24 cellular contexts compared by ENCODE assay signal in the genomic region with DNA sequence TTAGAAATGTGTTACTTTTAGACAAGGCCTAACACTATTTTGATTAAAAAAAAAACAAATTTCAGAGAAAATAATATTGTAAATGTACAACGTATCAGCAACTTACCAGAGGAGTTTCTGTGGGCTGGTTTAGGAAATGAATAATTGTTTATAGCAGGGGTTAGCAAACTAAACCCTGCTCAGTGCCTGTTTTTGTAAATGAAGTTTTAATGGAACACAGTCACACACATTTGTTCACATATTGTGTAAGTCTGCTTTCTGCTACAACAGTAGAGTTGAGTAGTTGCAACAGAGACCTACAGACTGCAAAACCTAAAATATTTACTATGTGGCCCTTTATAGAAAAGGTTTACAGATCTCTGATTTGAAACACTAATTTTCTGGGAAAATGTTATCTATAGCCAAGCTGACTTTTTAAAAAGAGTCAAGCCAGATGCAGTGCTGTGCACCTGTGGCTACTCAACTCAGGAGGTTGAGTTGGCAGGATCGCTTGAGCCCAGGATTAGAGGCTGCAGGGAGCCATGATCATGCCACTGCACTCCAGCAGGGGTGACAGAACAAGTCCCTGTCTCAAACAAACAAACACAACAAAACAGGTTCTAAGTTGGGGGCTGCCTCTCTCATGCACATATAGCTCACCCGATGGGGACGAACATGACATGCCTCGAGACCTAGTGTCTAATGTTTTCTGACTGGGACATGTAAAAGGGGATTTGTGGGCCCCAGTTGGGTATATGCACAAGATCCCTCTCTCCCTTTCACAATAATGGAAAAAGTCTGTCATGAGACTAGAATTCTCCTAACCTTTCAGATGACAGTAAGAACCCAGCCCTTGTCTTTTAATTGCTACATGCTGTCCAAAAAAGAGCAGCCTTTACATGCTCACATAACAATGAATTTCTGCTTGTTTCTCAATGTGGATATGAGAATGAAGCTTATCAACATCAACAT.
DNase-seq lines count a peak whose midpoint lies in the region; ATAC-seq, FAIRE-seq and TF ChIP-seq lines count a peak whose summit lies in the region.
"Had no signal": no experiment of that assay in that cellular context is flagged by ENCODE, and none has a peak within 500 bp of the region (broad histone marks: within the 10 kb centered on the region; RNA-seq: fewer than 3 reads in every experiment).

No MANE protein-coding gene starts in this region.

- CTCF ChIA-PET in activated CD8-positive, alpha-beta T cell treated with anti-CD3 and anti-CD28 coated beads for 36 hours (lab: Charles Lee): interaction anchor here (1.0 to 1.6 kb wide), 3 partner anchors 16 to 89 kb away, joined by 3 to 5 read pairs (median 3); no protein-coding TSS in a partner anchor
- CTCF ChIA-PET in activated CD8-positive, alpha-beta T cell treated with anti-CD3 and anti-CD28 coated beads, Interleukin-2, amount 10 ng/mL, durations not matched to agents 7 days and 5 days (lab: Charles Lee): interaction anchor here (1.1 to 1.6 kb wide), 2 partner anchors 9 to 20 kb away, joined by 3 read pairs; no protein-coding TSS in a partner anchor
- CTCF ChIA-PET in K562 (lab: Yijun Ruan, JAX; ENCODE audit: low intra/inter-chr PET ratio): no interaction called here

- BruUV-seq in K562 (replicated peaks; lab: Mats Ljungman, UMichigan): no TSS peak

- in situ Hi-C loops in K562 (cut with MboI): no loop called here

- no peak overlapping the region for H3K27ac Mint-ChIP-seq in activated CD8-positive, alpha-beta T cell treated with anti-CD3 and anti-CD28 coated beads for 36 hours
- no peak overlapping the region for H3K27ac Mint-ChIP-seq in activated CD8-positive, alpha-beta T cell treated with anti-CD3 and anti-CD28 coated beads, Interleukin-2, amount 10 ng/mL, durations not matched to agents 7 days and 5 days
- H3K27ac Mint-ChIP-seq: IgD-negative memory B cell, mesothelial cell of epicardium, naive B cell had no signal

- POLR2A ChIA-PET in activated CD8-positive, alpha-beta T cell treated with anti-CD3 and anti-CD28 coated beads for 36 hours (lab: Charles Lee): no interaction called here
- POLR2A ChIA-PET in activated CD8-positive, alpha-beta T cell treated with anti-CD3 and anti-CD28 coated beads, Interleukin-2, amount 10 ng/mL, durations not matched to agents 7 days and 5 days (lab: Charles Lee): no interaction called here
- POLR2A ChIA-PET in K562 (lab: Yijun Ruan, JAX): no interaction called here

- H3K4me2 ChIP-seq in Loucy (ENCODE audit: low read depth, low read length, poor library complexity, severe bottlenecking) (peak overlapping the region; percentile 38), K562 (ENCODE audit: insufficient read depth, low read length) (no peak overlapping the region; the same call in 1 of the 2 replicates), smooth muscle cell (peak overlapping the region; percentile 49)

- ATAC-seq in activated CD8-positive, alpha-beta T cell treated with anti-CD3 and anti-CD28 coated beads for 36 hours: peak; percentile 32
- no peak for ATAC-seq in activated CD8-positive, alpha-beta T cell treated with anti-CD3 and anti-CD28 coated beads, Interleukin-2, amount 10 ng/mL, durations not matched to agents 7 days and 5 days
- ATAC-seq in K562 (peak; percentile 69), esophagus mucosa (no peak), HG03280 (IDR thresholded peaks at IDR 0.05; ENCODE audit: unreplicated experiment) (no peak)
- ATAC-seq: effector memory CD8-positive, alpha-beta T cell had no signal

- no peaks in the 10 kb centered on the region for H3K27me3 Mint-ChIP-seq in activated CD8-positive, alpha-beta T cell treated with anti-CD3 and anti-CD28 coated beads for 36 hours
- no peaks in the 10 kb centered on the region for H3K27me3 Mint-ChIP-seq in activated CD8-positive, alpha-beta T cell treated with anti-CD3 and anti-CD28 coated beads, Interleukin-2, amount 10 ng/mL, durations not matched to agents 7 days and 5 days (ENCODE audit: low read depth)
- H3K27me3 Mint-ChIP-seq: effector memory CD8-positive, alpha-beta T cell; naive B cell had no signal

- H3K4me3 ChIP-seq in Loucy (ENCODE audit: low read length, poor library complexity, severe bottlenecking) (no peak overlapping the region), K562 (no peak overlapping the region), smooth muscle cell (no peak overlapping the region)
- H3K4me3 ChIP-seq: ascending aorta, left ventricle myocardium inferior, tibial nerve had no signal

- peaks cover 6% of the 10 kb centered on the region for H3K9me3 Mint-ChIP-seq in activated CD8-positive, alpha-beta T cell treated with anti-CD3 and anti-CD28 coated beads for 36 hours
- peaks cover 9% of the 10 kb centered on the region for H3K9me3 Mint-ChIP-seq in activated CD8-positive, alpha-beta T cell treated with anti-CD3 and anti-CD28 coated beads, Interleukin-2, amount 10 ng/mL, durations not matched to agents 7 days and 5 days (ENCODE audit: insufficient read depth)
- H3K9me3 Mint-ChIP-seq: effector memory CD8-positive, alpha-beta T cell had no signal

- H3K79me2 ChIP-seq in Loucy (ENCODE audit: insufficient read depth, low read length) (peaks cover 70% of the 10 kb centered on the region), K562 (ENCODE audit: control insufficient read depth, insufficient read depth, low read length) (peaks cover 4% of the 10 kb centered on the region; the same call in 1 of the 3 replicates), smooth muscle cell (ENCODE audit: low read depth) (peaks cover 22% of the 10 kb centered on the region)

- H4K20me1 ChIP-seq in Loucy (ENCODE audit: insufficient read depth, low read length, poor library complexity, severe bottlenecking) (no peaks in the 10 kb centered on the region), K562 (replicated peaks; ENCODE audit: control insufficient read depth, insufficient read depth, low read length) (no peaks in the 10 kb centered on the region), smooth muscle cell (ENCODE audit: low read depth) (no peaks in the 10 kb centered on the region)

- H3K4me1 ChIP-seq in Loucy (ENCODE audit: insufficient read depth, low read length, poor library complexity, severe bottlenecking): peaks cover 31% of the 10 kb centered on the region
- peaks cover 0 to 10% of the 10 kb centered on the region in 2 experiments; a peak in 3 of 5 replicates for H3K4me1 ChIP-seq in K562 (replicated peaks in 1 of 2; ENCODE audit: control insufficient read depth in 2 of 2, insufficient read depth in 2 of 2, low read length in 2 of 2)
- no peaks in the 10 kb centered on the region for H3K4me1 ChIP-seq in smooth muscle cell (ENCODE audit: low read depth)

- H3K4me1 Mint-ChIP-seq in activated CD8-positive, alpha-beta T cell treated with anti-CD3 and anti-CD28 coated beads for 36 hours (ENCODE audit: low read depth): peaks cover 64% of the 10 kb centered on the region
- peaks cover 38% of the 10 kb centered on the region for H3K4me1 Mint-ChIP-seq in activated CD8-positive, alpha-beta T cell treated with anti-CD3 and anti-CD28 coated beads, Interleukin-2, amount 10 ng/mL, durations not matched to agents 7 days and 5 days (ENCODE audit: low read depth)
- H3K4me1 Mint-ChIP-seq: naive B cell had no signal

- 62% methylated on average over 5 of the region's 5 CpGs for WGBS in K562 (ENCODE audit: insufficient coverage, low coverage, missing lambda C conversion rate)
- 49% methylated on average over 5 of the region's 5 CpGs for WGBS in smooth muscle cell (ENCODE audit: low lambda C conversion rate)

- no peaks in the 10 kb centered on the region for H3K9me3 ChIP-seq in Loucy (ENCODE audit: insufficient read depth, low read depth, low read length)
- H3K9me3 ChIP-seq in K562 (replicated peaks; ENCODE audit: control insufficient read depth, insufficient read depth, low read depth, low read length): no peaks in the 10 kb centered on the region
- no peaks in the 10 kb centered on the region for H3K9me3 ChIP-seq in smooth muscle cell (replicated peaks; ENCODE audit: low read depth)
- H3K9me3 ChIP-seq: ascending aorta had no signal

- H3F3A ChIP-seq in Loucy (ENCODE audit: low read depth) (no peaks in the 10 kb centered on the region), smooth muscle cell (ENCODE audit: low read depth) (peaks cover 7% of the 10 kb centered on the region)

- no peak overlapping the region for H3K4me3 Mint-ChIP-seq in activated CD8-positive, alpha-beta T cell treated with anti-CD3 and anti-CD28 coated beads for 36 hours
- no peak overlapping the region for H3K4me3 Mint-ChIP-seq in activated CD8-positive, alpha-beta T cell treated with anti-CD3 and anti-CD28 coated beads, Interleukin-2, amount 10 ng/mL, durations not matched to agents 7 days and 5 days
- H3K4me3 Mint-ChIP-seq: effector memory CD8-positive, alpha-beta T cell; IgD-negative memory B cell; mesothelial cell of epicardium; naive B cell had no signal

- H3K36me3 ChIP-seq in Loucy (ENCODE audit: insufficient read depth, low read length) (no peaks in the 10 kb centered on the region), K562 (ENCODE audit: control insufficient read depth, insufficient read depth, low read length) (no peaks in the 10 kb centered on the region), smooth muscle cell (ENCODE audit: low read depth) (no peaks in the 10 kb centered on the region)
- H3K36me3 ChIP-seq: ascending aorta, left ventricle myocardium inferior, tibial nerve had no signal

- no peak overlapping the region for H3K27ac ChIP-seq in K562 (ENCODE audit: extremely low read depth, low read depth, low read length)
- H3K27ac ChIP-seq in smooth muscle cell (ENCODE audit: low read depth): peak overlapping the region; percentile 63
- H3K27ac ChIP-seq: ascending aorta, tibial nerve had no signal

- no peak for FAIRE-seq in K562 (lab: Jason Lieb, UNC)
- FAIRE-seq: D721Med, H1, islet of Langerhans, TTC549 had no signal

- H3K27me3 ChIP-seq in Loucy (ENCODE audit: insufficient read depth, low read length, poor library complexity, severe bottlenecking): no peaks in the 10 kb centered on the region
- H3K27me3 ChIP-seq in K562 (ENCODE audit: control insufficient read depth in 2 of 2, insufficient read depth in 2 of 2, low read length in 2 of 2): no peaks in the 10 kb centered on the region
- H3K27me3 ChIP-seq in smooth muscle cell (ENCODE audit: low read depth): no peaks in the 10 kb centered on the region
- H3K27me3 ChIP-seq: ascending aorta, tibial nerve had no signal

- DNase-seq in activated CD8-positive, alpha-beta T cell treated with anti-CD3 and anti-CD28 coated beads for 36 hours: no peak
- no peak for DNase-seq in activated CD8-positive, alpha-beta T cell treated with anti-CD3 and anti-CD28 coated beads, Interleukin-2, amount 10 ng/mL, durations not matched to agents 7 days and 5 days
- DNase-seq in K562 (ENCODE audit: extremely low read depth in 1 of 4, low spot score in 3 of 4) (peak in 1 of 4 experiments; percentile 9), smooth muscle cell (lab: John Stamatoyannopoulos, UW; ENCODE audit: unreplicated experiment) (no peak), NCI-H2171 treated with DMSO at 0.1 percent for 48 hours (lab: John Stamatoyannopoulos, UW) (no peak)
- DNase-seq: activated naive CD4-positive, alpha-beta T cell treated with anti-CD3 and anti-CD28 coated beads, Interleukin-2, amount 50 U/mL, for 16 hours; activated T-cell treated with anti-CD3 and anti-CD28 coated beads, Interleukin-2, amount 50 U/mL, for 48 hours; cortex of kidney; effector memory CD8-positive, alpha-beta T cell; left ventricle myocardium inferior; naive B cell; NCI-H2029; NCI-H774 had no signal

- no peak for TF ChIP-seq CTCF in activated CD8-positive, alpha-beta T cell treated with anti-CD3 and anti-CD28 coated beads for 36 hours (IDR thresholded peaks at IDR 0.05)
- TF ChIP-seq CTCF in Loucy (conservative IDR thresholded peaks at IDR 0.05; ENCODE audit: low read length) (no peak; the same call in 1 of the 2 replicates), K562 (IDR thresholded peaks at IDR 0.05 in 2 of 3, conservative IDR thresholded peaks at IDR 0.05 in 1 of 3; ENCODE audit: insufficient read depth in 2 of 3, low read depth in 1 of 3, low read length in 3 of 3) (no peak), smooth muscle cell (IDR thresholded peaks at IDR 0.05; ENCODE audit: borderline replicate concordance, insufficient read depth, poor library complexity, severe bottlenecking) (no peak)

- H3K36me3 Mint-ChIP-seq in activated CD8-positive, alpha-beta T cell treated with anti-CD3 and anti-CD28 coated beads for 36 hours (ENCODE audit: low read depth): peaks cover 9% of the 10 kb centered on the region
- H3K36me3 Mint-ChIP-seq in activated CD8-positive, alpha-beta T cell treated with anti-CD3 and anti-CD28 coated beads, Interleukin-2, amount 10 ng/mL, durations not matched to agents 7 days and 5 days (ENCODE audit: low read depth): peaks cover 13% of the 10 kb centered on the region
- H3K36me3 Mint-ChIP-seq: IgD-negative memory B cell had no signal

- no peaks in the 10 kb centered on the region for H3K9me1 ChIP-seq in K562 (ENCODE audit: control insufficient read depth, insufficient read depth, low read length)

- no peaks in the 10 kb centered on the region for H3K9me2 ChIP-seq in Loucy (replicated peaks; ENCODE audit: low read depth, low read length)

- H3K9ac ChIP-seq in Loucy (ENCODE audit: low read depth, low read length, poor library complexity, severe bottlenecking) (no peak overlapping the region), K562 (ENCODE audit: insufficient read depth in 1 of 2, low read depth in 2 of 2, low read length in 2 of 2) (no peak overlapping the region), smooth muscle cell (ENCODE audit: low read depth) (no peak overlapping the region)

- H2AFZ ChIP-seq in Loucy (ENCODE audit: low read length): no peak overlapping the region
- H2AFZ ChIP-seq in K562 (ENCODE audit: low read depth, low read length): no peak overlapping the region
- H2AFZ ChIP-seq in smooth muscle cell (ENCODE audit: low read depth): no peak overlapping the region

- no peak for TF ChIP-seq EP300 in K562 (IDR thresholded peaks at IDR 0.05; ENCODE audit: low read length)

- no peak for TF ChIP-seq RAD21 in K562 (CRISPR knock-in tag; conservative IDR thresholded peaks at IDR 0.05 in 1 of 2, IDR thresholded peaks at IDR 0.05 in 1 of 2)

- TF ChIP-seq POLR2A in K562 (conservative IDR thresholded peaks at IDR 0.05): no peak

- intact Hi-C loops in activated CD8-positive, alpha-beta T cell treated with anti-CD3 and anti-CD28 coated beads for 36 hours (cut with micrococcal nuclease): no loop called here
- intact Hi-C loops in K562 (cut with micrococcal nuclease): no loop called here

Comparison
In these comparisons a context has a peak if more than half of its experiments do, and no peak if none do; other contexts are left out.
1. ATAC-seq: peak in activated CD8-positive, alpha-beta T cell treated with anti-CD3 and anti-CD28 coated beads for 36 hours (single experiment) and K562 (single experiment); none in activated CD8-positive, alpha-beta T cell treated with anti-CD3 and anti-CD28 coated beads, Interleukin-2, amount 10 ng/mL, durations not matched to agents 7 days and 5 days (single experiment), esophagus mucosa (single experiment) and HG03280 (single experiment).